In the genomic region with DNA sequence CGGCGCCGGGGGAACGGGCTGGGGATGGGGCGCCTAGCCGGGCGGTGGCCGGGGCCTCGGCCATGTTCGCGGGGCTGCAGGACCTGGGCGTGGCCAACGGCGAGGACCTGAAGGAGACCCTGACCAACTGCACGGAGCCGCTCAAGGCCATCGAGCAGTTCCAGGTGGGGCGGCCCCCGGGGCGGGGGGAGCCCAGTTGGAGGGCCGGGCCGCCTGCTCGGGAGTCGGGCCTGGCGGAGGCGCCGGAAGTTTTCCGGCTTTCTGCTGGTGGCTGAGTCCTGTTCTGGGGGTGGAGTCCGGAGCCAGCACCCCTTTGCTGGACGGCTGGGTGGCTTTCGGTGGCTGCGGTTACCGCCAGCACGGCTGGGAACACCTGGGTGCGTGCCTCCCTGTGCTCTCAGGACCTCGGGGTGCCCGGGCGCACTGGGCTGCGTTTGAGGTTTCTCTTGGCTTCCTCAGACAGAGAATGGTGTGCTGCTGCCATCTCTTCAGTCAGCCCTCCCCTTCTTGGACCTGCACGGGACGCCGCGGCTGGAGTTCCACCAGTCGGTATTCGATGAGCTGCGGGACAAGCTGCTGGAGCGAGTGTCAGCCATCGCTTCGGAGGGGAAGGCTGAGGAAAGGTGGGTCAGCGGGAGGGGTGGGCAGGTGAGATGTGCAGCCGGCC, we compare ENCODE assay signal across 8 cellular contexts. TPM values are rescaled to one million over a fixed set of nuclear protein-coding genes. Genes with fewer than 3 reads are reported as not detected.
DNase-seq lines count a peak whose midpoint lies in the region; ATAC-seq and TF ChIP-seq lines count a peak whose summit lies in the region.

No MANE protein-coding gene starts in this region.

- no peak for TF ChIP-seq CTCF in activated B cell treated with CpG ODN at 0.5 μM for 24 hours (IDR thresholded peaks at IDR 0.05)

- peak; percentile 29 for DNase-seq in activated gamma-delta T cell treated with Interleukin-2 at 50 U/mL for 16 hours
- no peak for DNase-seq in activated gamma-delta T cell (lab: John Stamatoyannopoulos, UW)
- no peak for DNase-seq in activated B cell treated with CpG ODN at 0.5 μM for 24 hours
- DNase-seq in left cardiac atrium, result no peak
- DNase-seq in retina, result peak; percentile 58
- no peak for DNase-seq in NCI-H2107 treated with DMSO at 0.1 percent for 48 hours (lab: John Stamatoyannopoulos, UW; ENCODE audit: unreplicated experiment)

- POLR2A ChIA-PET in activated B cell treated with CpG ODN at 0.5 μM for 24 hours (lab: Charles Lee), result interaction anchor here (0.6 to 8.5 kb wide), 8 partner anchors 10 to 179 kb away, joined by 3 to 160 read pairs (median 8); partner anchors contain the start of genes TOR4A and TUBB4B

- peak overlapping the region; percentile 90 for H3K4me3 Mint-ChIP-seq in activated B cell treated with CpG ODN at 0.5 μM for 24 hours

- no peaks in the 10 kb centered on the region for H3K27me3 Mint-ChIP-seq in activated B cell treated with CpG ODN at 0.5 μM for 24 hours

- CTCF ChIA-PET in activated B cell treated with CpG ODN at 0.5 μM for 24 hours (lab: Charles Lee), result interaction anchor here (1.6 kb wide), 1 partner anchor 19 kb away, joined by 10 read pairs; no protein-coding TSS in a partner anchor

- H3K9me3 Mint-ChIP-seq in activated B cell treated with CpG ODN at 0.5 μM for 24 hours, result no peaks in the 10 kb centered on the region

- intact Hi-C loops in activated B cell treated with CpG ODN at 0.5 μM for 24 hours (cut with micrococcal nuclease) (loop anchor here (1.0 kb wide), 2 partner anchors 13 to 14 kb away; partner anchors contain the start of gene TUBB4B), left cardiac atrium (cut with DNase I) (no loop called here)

- ATAC-seq in HG03469 (IDR thresholded peaks at IDR 0.05; ENCODE audit: unreplicated experiment) (peak; percentile 31), activated B cell treated with CpG ODN at 0.5 μM for 24 hours (ENCODE audit: low read depth) (no peak), left cardiac atrium (peak; percentile 6 to 33), HG02870 (IDR thresholded peaks at IDR 0.05; ENCODE audit: unreplicated experiment) (no peak)

- peaks cover 19% of the 10 kb centered on the region for H3K4me1 Mint-ChIP-seq in activated B cell treated with CpG ODN at 0.5 μM for 24 hours

- no peak overlapping the region for H3K27ac Mint-ChIP-seq in activated B cell treated with CpG ODN at 0.5 μM for 24 hours

- H3K36me3 Mint-ChIP-seq in activated B cell treated with CpG ODN at 0.5 μM for 24 hours (ENCODE audit: low read depth), result peaks cover 21% of the 10 kb centered on the region

RNA-seq across cellular contexts. Expression of gene NELFB, which starts 0.5 kb away (rescaled TPM):
- total RNA-seq in activated B cell treated with CpG ODN at 0.5 μM for 24 hours (56.1 and 58.2 TPM in 2 replicates), left cardiac atrium (10 to 100 TPM; 35.1 to 38.1 TPM)

RNA-seq across cellular contexts. Expression of gene STPG3, which starts 4.5 kb away (rescaled TPM):
- 0.37 TPM in 1 of 2 replicates, not detected in the other for total RNA-seq in activated B cell treated with CpG ODN at 0.5 μM for 24 hours
- total RNA-seq in left cardiac atrium, result under 1 TPM in 1 of 2 donors, not detected in 1; 0.59 TPM

RNA-seq across cellular contexts. Expression of gene TUBB4B, which starts 14.5 kb away (rescaled TPM):
- total RNA-seq in activated B cell treated with CpG ODN at 0.5 μM for 24 hours, result 182 and 197 TPM in 2 replicates
- 100 to 1,000 TPM; 324 to 437 TPM for total RNA-seq in left cardiac atrium

RNA-seq across cellular contexts. Expression of gene TOR4A, which starts 21.9 kb away (rescaled TPM):
- total RNA-seq in activated B cell treated with CpG ODN at 0.5 μM for 24 hours (7.9 and 9.1 TPM in 2 replicates), left cardiac atrium (1 to 10 TPM; 6.2 to 9.4 TPM)

RNA-seq across cellular contexts. Expression of gene SLC34A3, which starts 24.9 kb away (rescaled TPM):
- total RNA-seq in activated B cell treated with CpG ODN at 0.5 μM for 24 hours (not detected in 2 replicates), left cardiac atrium (not detected)

Comparison
In these comparisons a context has a peak if more than half of its experiments do, and no peak if none do; other contexts are left out.
1. DNase-seq: peak in activated gamma-delta T cell treated with Interleukin-2 at 50 U/mL for 16 hours (single experiment) and retina (single experiment); none in activated gamma-delta T cell (single experiment), activated B cell treated with CpG ODN at 0.5 μM for 24 hours (single experiment), left cardiac atrium (single experiment) and NCI-H2107 treated with DMSO at 0.1 percent for 48 hours (single experiment).
2. ATAC-seq: peak in HG03469 (single experiment) and left cardiac atrium (2 of 2); none in activated B cell treated with CpG ODN at 0.5 μM for 24 hours (single experiment) and HG02870 (single experiment).